In genomic region chr14:71254091-71254719, GRCh38 we compare ENCODE assay signal across 7 cellular contexts.
DNase-seq lines count a peak whose midpoint lies in the region; ATAC-seq and TF ChIP-seq lines count a peak whose summit lies in the region.
"Not testable (repeated sequence)": the region's sequence is repeated elsewhere in the genome, so short reads cannot be mapped to it uniquely, and the experiment has no call there.

No MANE protein-coding gene starts in this region.

- H3K27me3 ChIP-seq in BJ (ENCODE audit: control insufficient read depth, insufficient read depth, low read length); GM23338 (ENCODE audit: insufficient read depth); iPS-15b (ENCODE audit: control insufficient read depth, insufficient read depth, low read length): not testable (repeated sequence)

- H4K20me1 ChIP-seq in GM23338 (replicated peaks; ENCODE audit: insufficient read depth), result not testable (repeated sequence)

- H3K4me1 ChIP-seq in GM23338 (ENCODE audit: insufficient read depth); iPS-15b (ENCODE audit: control insufficient read depth, insufficient read depth, low read length): not testable (repeated sequence)

- not testable (repeated sequence) for H3K4me1 Mint-ChIP-seq in GM23338; activated B cell treated with CpG ODN at 0.5 μM for 24 hours; activated naive CD4-positive, alpha-beta T cell treated with anti-CD3 and anti-CD28 coated beads for 36 hours (ENCODE audit: low read depth); chondrocyte (ENCODE audit: low read depth); progenitor cell of endocrine pancreas (ENCODE audit: low read depth)

- not testable (repeated sequence) for H3K27ac Mint-ChIP-seq in GM23338; activated B cell treated with CpG ODN at 0.5 μM for 24 hours; activated naive CD4-positive, alpha-beta T cell treated with anti-CD3 and anti-CD28 coated beads for 36 hours; chondrocyte (ENCODE audit: unreplicated experiment); progenitor cell of endocrine pancreas

- peaks cover 18% of the 10 kb centered on the region for H3K9me2 ChIP-seq in GM23338 (ENCODE audit: insufficient read depth)

- H3F3A ChIP-seq in GM23338 (replicated peaks; ENCODE audit: low read depth), result not testable (repeated sequence)

- H3K4me3 Mint-ChIP-seq in GM23338; chondrocyte (ENCODE audit: unreplicated experiment): not testable (repeated sequence)
- H3K4me3 Mint-ChIP-seq in activated B cell treated with CpG ODN at 0.5 μM for 24 hours (peak overlapping the region; percentile 29), progenitor cell of endocrine pancreas (ENCODE audit: low read depth) (peak overlapping the region; percentile 15)
- H3K4me3 Mint-ChIP-seq in activated naive CD4-positive, alpha-beta T cell treated with anti-CD3 and anti-CD28 coated beads for 36 hours, result peak overlapping the region; percentile 14

- POLR2A ChIA-PET in BJ (lab: Charles Lee); activated B cell treated with CpG ODN at 0.5 μM for 24 hours (lab: Charles Lee): not testable (repeated sequence)

- intact Hi-C loops in activated B cell treated with CpG ODN at 0.5 μM for 24 hours (cut with micrococcal nuclease); activated naive CD4-positive, alpha-beta T cell treated with anti-CD3 and anti-CD28 coated beads for 36 hours (cut with micrococcal nuclease): not testable (repeated sequence)

- CTCF ChIA-PET in BJ (lab: Yijun Ruan, JAX); activated B cell treated with CpG ODN at 0.5 μM for 24 hours (lab: Charles Lee); activated naive CD4-positive, alpha-beta T cell treated with anti-CD3 and anti-CD28 coated beads for 36 hours (lab: Charles Lee): not testable (repeated sequence)

- peaks cover 10% of the 10 kb centered on the region; the same call in 2 of the 3 replicates for H3K9me3 Mint-ChIP-seq in GM23338
- peaks cover 23% of the 10 kb centered on the region for H3K9me3 Mint-ChIP-seq in activated B cell treated with CpG ODN at 0.5 μM for 24 hours
- not testable (repeated sequence) for H3K9me3 Mint-ChIP-seq in activated naive CD4-positive, alpha-beta T cell treated with anti-CD3 and anti-CD28 coated beads for 36 hours
- H3K9me3 Mint-ChIP-seq in chondrocyte (ENCODE audit: low read depth), result peaks cover 21% of the 10 kb centered on the region
- peaks cover 12% of the 10 kb centered on the region for H3K9me3 Mint-ChIP-seq in progenitor cell of endocrine pancreas (ENCODE audit: low read depth)

- not testable (repeated sequence) for H3K79me2 ChIP-seq in GM23338 (replicated peaks; ENCODE audit: insufficient read depth)

- not testable (repeated sequence) for H3K36me3 ChIP-seq in BJ (ENCODE audit: control insufficient read depth, insufficient read depth, low read length); GM23338 (ENCODE audit: insufficient read depth); iPS-15b (ENCODE audit: control insufficient read depth, insufficient read depth, low read length)

- not testable (repeated sequence) for H3K9me3 ChIP-seq in iPS-15b (ENCODE audit: control insufficient read depth, insufficient read depth, low read length)

- not testable (repeated sequence) for TF ChIP-seq CTCF in BJ (IDR thresholded peaks at IDR 0.05; ENCODE audit: insufficient read depth, low read depth, low read length); activated B cell treated with CpG ODN at 0.5 μM for 24 hours (IDR thresholded peaks at IDR 0.05); chondrocyte (IDR thresholded peaks at IDR 0.05); progenitor cell of endocrine pancreas (IDR thresholded peaks at IDR 0.05; ENCODE audit: unreplicated experiment)
- TF ChIP-seq CTCF in GM23338 (conservative IDR thresholded peaks at IDR 0.05; ENCODE audit: low read depth in 2 of 2), result 0 out of 4 replicates have a peak, but pooled peaks of 1 of the 2 experiments have one; percentile 1

- H2AFZ ChIP-seq in GM23338, result peak overlapping the region; percentile 64

- not testable (repeated sequence) for H3K36me3 Mint-ChIP-seq in GM23338 (ENCODE audit: low read depth); activated B cell treated with CpG ODN at 0.5 μM for 24 hours (ENCODE audit: low read depth); activated naive CD4-positive, alpha-beta T cell treated with anti-CD3 and anti-CD28 coated beads for 36 hours (ENCODE audit: low read depth); chondrocyte (ENCODE audit: low read depth); progenitor cell of endocrine pancreas (ENCODE audit: insufficient read depth)

- H3K4me2 ChIP-seq in GM23338, result peak overlapping the region; percentile 72

- H3K9ac ChIP-seq in iPS-15b (ENCODE audit: low read depth, low read length), result not testable (repeated sequence)

- not testable (repeated sequence) for H3K27me3 Mint-ChIP-seq in GM23338 (ENCODE audit: insufficient read depth, low read depth, poor library complexity); activated B cell treated with CpG ODN at 0.5 μM for 24 hours; activated naive CD4-positive, alpha-beta T cell treated with anti-CD3 and anti-CD28 coated beads for 36 hours (ENCODE audit: low read depth); chondrocyte (ENCODE audit: low read depth); progenitor cell of endocrine pancreas

- H3K4me3 ChIP-seq in BJ (ENCODE audit: low read depth, low read length) (peak overlapping the region; percentile 21; the same call in 1 of the 2 replicates), GM23338 (peak overlapping the region; percentile 50), iPS-15b (ENCODE audit: low read depth, low read length) (peak overlapping the region; percentile 22)

- H3K27ac ChIP-seq in GM23338 (ENCODE audit: low read depth), result not testable (repeated sequence)

- DNase-seq in BJ (ENCODE audit: low read depth); activated B cell treated with CpG ODN at 0.5 μM for 24 hours; activated naive CD4-positive, alpha-beta T cell treated with anti-CD3 and anti-CD28 coated beads for 36 hours; progenitor cell of endocrine pancreas (ENCODE audit: low spot score, unreplicated experiment): not testable (repeated sequence)
- DNase-seq in GM23338 (ENCODE audit: low spot score) (peak; percentile 17), chondrocyte (ENCODE audit: low spot score) (peak; percentile 93)

- ATAC-seq in GM23338; activated B cell treated with CpG ODN at 0.5 μM for 24 hours (ENCODE audit: low read depth): not testable (repeated sequence)
